Comparison of ENCODE assay signal across 1 cellular context in the genomic region with DNA sequence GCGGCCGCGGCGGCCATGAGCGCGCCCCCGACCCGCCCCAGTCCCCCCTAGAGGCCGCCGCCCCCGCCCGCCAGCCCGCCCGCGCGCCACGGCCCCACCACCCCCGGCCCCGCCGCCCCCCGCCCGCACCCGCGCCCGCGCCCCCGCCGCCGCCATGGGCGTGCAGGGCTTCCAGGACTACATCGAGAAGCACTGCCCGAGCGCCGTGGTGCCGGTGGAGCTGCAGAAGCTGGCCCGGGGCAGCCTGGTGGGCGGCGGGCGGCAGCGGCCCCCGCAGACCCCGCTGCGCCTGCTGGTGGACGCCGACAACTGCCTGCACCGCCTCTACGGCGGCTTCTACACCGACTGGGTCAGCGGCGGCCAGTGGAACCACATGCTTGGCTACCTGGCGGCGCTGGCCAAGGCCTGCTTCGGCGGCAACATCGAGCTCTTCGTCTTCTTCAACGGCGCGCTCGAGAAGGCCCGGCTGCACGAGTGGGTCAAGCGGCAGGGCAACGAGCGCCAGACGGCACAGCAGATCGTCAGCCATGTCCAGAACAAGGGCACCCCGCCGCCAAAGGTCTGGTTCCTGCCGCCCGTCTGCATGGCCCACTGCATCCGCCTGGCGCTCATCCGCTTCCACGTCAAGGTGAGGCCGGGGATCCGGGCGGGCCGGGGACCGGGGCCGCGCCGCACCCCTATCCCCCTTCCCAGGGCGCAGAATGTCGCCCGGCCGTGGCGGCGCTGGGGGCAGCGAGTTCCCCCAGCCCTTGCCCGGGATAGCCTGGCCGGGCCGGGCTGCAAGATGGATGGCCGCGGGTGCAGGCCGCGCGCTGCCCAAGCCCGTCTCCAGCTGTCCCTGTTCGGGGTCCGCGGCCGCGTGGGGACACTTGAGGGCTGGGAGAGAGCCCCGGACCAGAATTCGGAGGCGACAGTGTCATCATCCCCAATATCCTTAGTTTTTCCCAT.
TF ChIP-seq lines count a peak whose summit lies in the region.

No MANE protein-coding gene starts in this region.

TF ChIP-seq in HepG2, 621 proteins besides CTCF, POLR2A, EP300 and RAD21 (continued from another document and continues in another):
- TF ChIP-seq, protein P1, sequence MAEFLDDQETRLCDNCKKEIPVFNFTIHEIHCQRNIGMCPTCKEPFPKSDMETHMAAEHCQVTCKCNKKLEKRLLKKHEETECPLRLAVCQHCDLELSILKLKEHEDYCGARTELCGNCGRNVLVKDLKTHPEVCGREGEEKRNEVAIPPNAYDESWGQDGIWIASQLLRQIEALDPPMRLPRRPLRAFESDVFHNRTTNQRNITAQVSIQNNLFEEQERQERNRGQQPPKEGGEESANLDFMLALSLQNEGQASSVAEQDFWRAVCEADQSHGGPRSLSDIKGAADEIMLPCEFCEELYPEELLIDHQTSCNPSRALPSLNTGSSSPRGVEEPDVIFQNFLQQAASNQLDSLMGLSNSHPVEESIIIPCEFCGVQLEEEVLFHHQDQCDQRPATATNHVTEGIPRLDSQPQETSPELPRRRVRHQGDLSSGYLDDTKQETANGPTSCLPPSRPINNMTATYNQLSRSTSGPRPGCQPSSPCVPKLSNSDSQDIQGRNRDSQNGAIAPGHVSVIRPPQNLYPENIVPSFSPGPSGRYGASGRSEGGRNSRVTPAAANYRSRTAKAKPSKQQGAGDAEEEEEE (CRISPR knock-in tag; IDR thresholded peaks at IDR 0.05; ENCODE audit: borderline replicate concordance), result no peak
- TF ChIP-seq ZNF543 (CRISPR knock-in tag; IDR thresholded peaks at IDR 0.05) (no peak), ZFY (CRISPR knock-in tag; IDR thresholded peaks at IDR 0.05) (peak; percentile 78), MAF1 (CRISPR knock-in tag; IDR thresholded peaks at IDR 0.05; ENCODE audit: borderline replicate concordance) (0 out of 2 replicates have a peak, but pooled peaks have one; percentile 61), RAD51 (IDR thresholded peaks at IDR 0.05; ENCODE audit: borderline replicate concordance) (no peak), ZBTB21 (CRISPR knock-in tag; IDR thresholded peaks at IDR 0.05) (no peak), ZNF546 (CRISPR knock-in tag; conservative IDR thresholded peaks at IDR 0.05) (no peak), ZFP1 (CRISPR knock-in tag; IDR thresholded peaks at IDR 0.05) (no peak), MLLT10 (CRISPR knock-in tag; IDR thresholded peaks at IDR 0.05) (no peak), SYNCRIP (IDR thresholded peaks at IDR 0.05; ENCODE audit: insufficient read depth, low read depth, low read length) (no peak), PAX8 (CRISPR knock-in tag; IDR thresholded peaks at IDR 0.05; ENCODE audit: borderline replicate concordance) (no peak), ZNF354B (CRISPR knock-in tag; IDR thresholded peaks at IDR 0.05) (no peak), NFATC3 (CRISPR knock-in tag; IDR thresholded peaks at IDR 0.05) (no peak), ZC3H4 (CRISPR knock-in tag; IDR thresholded peaks at IDR 0.05; ENCODE audit: borderline replicate concordance) (no peak), ZNF678 (CRISPR knock-in tag; IDR thresholded peaks at IDR 0.05) (no peak), FOXP1 (IDR thresholded peaks at IDR 0.05) (no peak), FOXP1 (CRISPR knock-in tag; IDR thresholded peaks at IDR 0.05) (no peak), PLRG1 (conservative IDR thresholded peaks at IDR 0.05) (no peak), RCOR2 (CRISPR knock-in tag; IDR thresholded peaks at IDR 0.05) (no peak), MEIS2 (CRISPR knock-in tag; IDR thresholded peaks at IDR 0.05) (no peak), BORCS8-MEF2B (CRISPR knock-in tag; IDR thresholded peaks at IDR 0.05) (no peak), MTF2 (CRISPR knock-in tag; IDR thresholded peaks at IDR 0.05; ENCODE audit: borderline replicate concordance) (no peak), ELF1 (CRISPR knock-in tag; IDR thresholded peaks at IDR 0.05) (no peak), ZSCAN21 (CRISPR knock-in tag; IDR thresholded peaks at IDR 0.05; ENCODE audit: borderline replicate concordance) (peak; percentile 51; the same call in 1 of the 2 replicates), ZKSCAN1 (IDR thresholded peaks at IDR 0.05; ENCODE audit: low read length) (no peak), SIX4 (CRISPR knock-in tag; IDR thresholded peaks at IDR 0.05) (no peak)
- TF ChIP-seq, protein P2, sequence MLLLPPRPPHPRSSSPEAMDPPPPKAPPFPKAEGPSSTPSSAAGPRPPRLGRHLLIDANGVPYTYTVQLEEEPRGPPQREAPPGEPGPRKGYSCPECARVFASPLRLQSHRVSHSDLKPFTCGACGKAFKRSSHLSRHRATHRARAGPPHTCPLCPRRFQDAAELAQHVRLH (CRISPR knock-in tag; IDR thresholded peaks at IDR 0.05; ENCODE audit: borderline replicate concordance, low read depth), result no peak
- TF ChIP-seq, protein P3, sequence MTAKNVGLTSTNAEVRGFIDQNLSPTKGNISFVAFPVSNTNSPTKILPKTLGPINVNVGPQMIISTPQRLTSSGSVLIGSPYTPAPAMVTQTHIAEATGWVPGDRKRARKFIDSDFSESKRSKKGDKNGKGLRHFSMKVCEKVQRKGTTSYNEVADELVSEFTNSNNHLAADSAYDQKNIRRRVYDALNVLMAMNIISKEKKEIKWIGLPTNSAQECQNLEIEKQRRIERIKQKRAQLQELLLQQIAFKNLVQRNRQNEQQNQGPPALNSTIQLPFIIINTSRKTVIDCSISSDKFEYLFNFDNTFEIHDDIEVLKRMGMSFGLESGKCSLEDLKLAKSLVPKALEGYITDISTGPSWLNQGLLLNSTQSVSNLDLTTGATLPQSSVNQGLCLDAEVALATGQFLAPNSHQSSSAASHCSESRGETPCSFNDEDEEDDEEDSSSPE (CRISPR knock-in tag; IDR thresholded peaks at IDR 0.05), result no peak
- TF ChIP-seq, protein P4, sequence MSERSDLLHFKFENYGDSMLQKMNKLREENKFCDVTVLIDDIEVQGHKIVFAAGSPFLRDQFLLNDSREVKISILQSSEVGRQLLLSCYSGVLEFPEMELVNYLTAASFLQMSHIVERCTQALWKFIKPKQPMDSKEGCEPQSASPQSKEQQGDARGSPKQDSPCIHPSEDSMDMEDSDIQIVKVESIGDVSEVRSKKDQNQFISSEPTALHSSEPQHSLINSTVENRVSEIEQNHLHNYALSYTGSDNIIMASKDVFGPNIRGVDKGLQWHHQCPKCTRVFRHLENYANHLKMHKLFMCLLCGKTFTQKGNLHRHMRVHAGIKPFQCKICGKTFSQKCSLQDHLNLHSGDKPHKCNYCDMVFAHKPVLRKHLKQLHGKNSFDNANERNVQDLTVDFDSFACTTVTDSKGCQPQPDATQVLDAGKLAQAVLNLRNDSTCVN (CRISPR knock-in tag; IDR thresholded peaks at IDR 0.05; ENCODE audit: borderline replicate concordance), result no peak
- TF ChIP-seq, protein P5, sequence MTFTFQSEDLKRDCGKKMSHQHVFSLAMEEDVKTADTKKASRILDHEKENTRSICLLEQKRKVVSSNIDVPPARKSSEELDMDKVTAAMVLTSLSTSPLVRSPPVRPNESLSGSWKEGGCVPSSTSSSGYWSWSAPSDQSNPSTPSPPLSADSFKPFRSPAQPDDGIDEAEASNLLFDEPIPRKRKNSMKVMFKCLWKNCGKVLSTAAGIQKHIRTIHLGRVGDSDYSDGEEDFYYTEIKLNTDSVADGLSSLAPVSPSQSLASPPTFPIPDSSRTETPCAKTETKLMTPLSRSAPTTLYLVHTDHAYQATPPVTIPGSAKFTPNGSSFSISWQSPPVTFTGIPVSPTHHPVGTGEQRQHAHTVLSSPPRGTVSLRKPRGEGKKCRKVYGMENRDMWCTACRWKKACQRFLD (CRISPR knock-in tag; IDR thresholded peaks at IDR 0.05; ENCODE audit: borderline replicate concordance), result no peak
- TF ChIP-seq, protein P6, sequence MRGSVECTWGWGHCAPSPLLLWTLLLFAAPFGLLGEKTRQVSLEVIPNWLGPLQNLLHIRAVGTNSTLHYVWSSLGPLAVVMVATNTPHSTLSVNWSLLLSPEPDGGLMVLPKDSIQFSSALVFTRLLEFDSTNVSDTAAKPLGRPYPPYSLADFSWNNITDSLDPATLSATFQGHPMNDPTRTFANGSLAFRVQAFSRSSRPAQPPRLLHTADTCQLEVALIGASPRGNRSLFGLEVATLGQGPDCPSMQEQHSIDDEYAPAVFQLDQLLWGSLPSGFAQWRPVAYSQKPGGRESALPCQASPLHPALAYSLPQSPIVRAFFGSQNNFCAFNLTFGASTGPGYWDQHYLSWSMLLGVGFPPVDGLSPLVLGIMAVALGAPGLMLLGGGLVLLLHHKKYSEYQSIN (CRISPR knock-in tag; IDR thresholded peaks at IDR 0.05; ENCODE audit: borderline replicate concordance), result no peak
- TF ChIP-seq, protein P7, sequence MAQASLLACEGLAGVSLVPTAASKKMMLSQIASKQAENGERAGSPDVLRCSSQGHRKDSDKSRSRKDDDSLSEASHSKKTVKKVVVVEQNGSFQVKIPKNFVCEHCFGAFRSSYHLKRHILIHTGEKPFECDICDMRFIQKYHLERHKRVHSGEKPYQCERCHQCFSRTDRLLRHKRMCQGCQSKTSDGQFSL (CRISPR knock-in tag; IDR thresholded peaks at IDR 0.05), result 0 out of 2 replicates have a peak, but pooled peaks have one; percentile 24
- TF ChIP-seq, protein P8, sequence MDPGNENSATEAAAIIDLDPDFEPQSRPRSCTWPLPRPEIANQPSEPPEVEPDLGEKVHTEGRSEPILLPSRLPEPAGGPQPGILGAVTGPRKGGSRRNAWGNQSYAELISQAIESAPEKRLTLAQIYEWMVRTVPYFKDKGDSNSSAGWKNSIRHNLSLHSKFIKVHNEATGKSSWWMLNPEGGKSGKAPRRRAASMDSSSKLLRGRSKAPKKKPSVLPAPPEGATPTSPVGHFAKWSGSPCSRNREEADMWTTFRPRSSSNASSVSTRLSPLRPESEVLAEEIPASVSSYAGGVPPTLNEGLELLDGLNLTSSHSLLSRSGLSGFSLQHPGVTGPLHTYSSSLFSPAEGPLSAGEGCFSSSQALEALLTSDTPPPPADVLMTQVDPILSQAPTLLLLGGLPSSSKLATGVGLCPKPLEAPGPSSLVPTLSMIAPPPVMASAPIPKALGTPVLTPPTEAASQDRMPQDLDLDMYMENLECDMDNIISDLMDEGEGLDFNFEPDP (CRISPR knock-in tag; conservative IDR thresholded peaks at IDR 0.05), result no peak
- TF ChIP-seq, protein P9, sequence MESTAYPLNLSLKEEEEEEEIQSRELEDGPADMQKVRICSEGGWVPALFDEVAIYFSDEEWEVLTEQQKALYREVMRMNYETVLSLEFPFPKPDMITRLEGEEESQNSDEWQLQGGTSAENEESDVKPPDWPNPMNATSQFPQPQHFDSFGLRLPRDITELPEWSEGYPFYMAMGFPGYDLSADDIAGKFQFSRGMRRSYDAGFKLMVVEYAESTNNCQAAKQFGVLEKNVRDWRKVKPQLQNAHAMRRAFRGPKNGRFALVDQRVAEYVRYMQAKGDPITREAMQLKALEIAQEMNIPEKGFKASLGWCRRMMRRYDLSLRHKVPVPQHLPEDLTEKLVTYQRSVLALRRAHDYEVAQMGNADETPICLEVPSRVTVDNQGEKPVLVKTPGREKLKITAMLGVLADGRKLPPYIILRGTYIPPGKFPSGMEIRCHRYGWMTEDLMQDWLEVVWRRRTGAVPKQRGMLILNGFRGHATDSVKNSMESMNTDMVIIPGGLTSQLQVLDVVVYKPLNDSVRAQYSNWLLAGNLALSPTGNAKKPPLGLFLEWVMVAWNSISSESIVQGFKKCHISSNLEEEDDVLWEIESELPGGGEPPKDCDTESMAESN (CRISPR knock-in tag; conservative IDR thresholded peaks at IDR 0.05), result peak; percentile 80
- TF ChIP-seq, protein P10, sequence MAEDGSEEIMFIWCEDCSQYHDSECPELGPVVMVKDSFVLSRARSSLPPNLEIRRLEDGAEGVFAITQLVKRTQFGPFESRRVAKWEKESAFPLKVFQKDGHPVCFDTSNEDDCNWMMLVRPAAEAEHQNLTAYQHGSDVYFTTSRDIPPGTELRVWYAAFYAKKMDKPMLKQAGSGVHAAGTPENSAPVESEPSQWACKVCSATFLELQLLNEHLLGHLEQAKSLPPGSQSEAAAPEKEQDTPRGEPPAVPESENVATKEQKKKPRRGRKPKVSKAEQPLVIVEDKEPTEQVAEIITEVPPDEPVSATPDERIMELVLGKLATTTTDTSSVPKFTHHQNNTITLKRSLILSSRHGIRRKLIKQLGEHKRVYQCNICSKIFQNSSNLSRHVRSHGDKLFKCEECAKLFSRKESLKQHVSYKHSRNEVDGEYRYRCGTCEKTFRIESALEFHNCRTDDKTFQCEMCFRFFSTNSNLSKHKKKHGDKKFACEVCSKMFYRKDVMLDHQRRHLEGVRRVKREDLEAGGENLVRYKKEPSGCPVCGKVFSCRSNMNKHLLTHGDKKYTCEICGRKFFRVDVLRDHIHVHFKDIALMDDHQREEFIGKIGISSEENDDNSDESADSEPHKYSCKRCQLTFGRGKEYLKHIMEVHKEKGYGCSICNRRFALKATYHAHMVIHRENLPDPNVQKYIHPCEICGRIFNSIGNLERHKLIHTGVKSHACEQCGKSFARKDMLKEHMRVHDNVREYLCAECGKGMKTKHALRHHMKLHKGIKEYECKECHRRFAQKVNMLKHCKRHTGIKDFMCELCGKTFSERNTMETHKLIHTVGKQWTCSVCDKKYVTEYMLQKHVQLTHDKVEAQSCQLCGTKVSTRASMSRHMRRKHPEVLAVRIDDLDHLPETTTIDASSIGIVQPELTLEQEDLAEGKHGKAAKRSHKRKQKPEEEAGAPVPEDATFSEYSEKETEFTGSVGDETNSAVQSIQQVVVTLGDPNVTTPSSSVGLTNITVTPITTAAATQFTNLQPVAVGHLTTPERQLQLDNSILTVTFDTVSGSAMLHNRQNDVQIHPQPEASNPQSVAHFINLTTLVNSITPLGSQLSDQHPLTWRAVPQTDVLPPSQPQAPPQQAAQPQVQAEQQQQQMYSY (CRISPR knock-in tag; IDR thresholded peaks at IDR 0.05), result no peak
- TF ChIP-seq, protein P11, sequence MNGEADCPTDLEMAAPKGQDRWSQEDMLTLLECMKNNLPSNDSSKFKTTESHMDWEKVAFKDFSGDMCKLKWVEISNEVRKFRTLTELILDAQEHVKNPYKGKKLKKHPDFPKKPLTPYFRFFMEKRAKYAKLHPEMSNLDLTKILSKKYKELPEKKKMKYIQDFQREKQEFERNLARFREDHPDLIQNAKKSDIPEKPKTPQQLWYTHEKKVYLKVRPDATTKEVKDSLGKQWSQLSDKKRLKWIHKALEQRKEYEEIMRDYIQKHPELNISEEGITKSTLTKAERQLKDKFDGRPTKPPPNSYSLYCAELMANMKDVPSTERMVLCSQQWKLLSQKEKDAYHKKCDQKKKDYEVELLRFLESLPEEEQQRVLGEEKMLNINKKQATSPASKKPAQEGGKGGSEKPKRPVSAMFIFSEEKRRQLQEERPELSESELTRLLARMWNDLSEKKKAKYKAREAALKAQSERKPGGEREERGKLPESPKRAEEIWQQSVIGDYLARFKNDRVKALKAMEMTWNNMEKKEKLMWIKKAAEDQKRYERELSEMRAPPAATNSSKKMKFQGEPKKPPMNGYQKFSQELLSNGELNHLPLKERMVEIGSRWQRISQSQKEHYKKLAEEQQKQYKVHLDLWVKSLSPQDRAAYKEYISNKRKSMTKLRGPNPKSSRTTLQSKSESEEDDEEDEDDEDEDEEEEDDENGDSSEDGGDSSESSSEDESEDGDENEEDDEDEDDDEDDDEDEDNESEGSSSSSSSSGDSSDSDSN (CRISPR knock-in tag; IDR thresholded peaks at IDR 0.05), result peak; percentile 92
